ENCODE assay signal across 8 cellular contexts in genomic region chr1:22018583-22019559, GRCh38. TPM values are rescaled to one million over a fixed set of nuclear protein-coding genes. Genes with fewer than 3 reads are reported as not detected.
DNase-seq lines count a peak whose midpoint lies in the region; ATAC-seq and TF ChIP-seq lines count a peak whose summit lies in the region.

No MANE protein-coding gene starts in this region.

- 44 to 53% (median 51%) methylated on average over 10 of the region's 10 CpGs for WGBS in psoas muscle, 3 donors

- DNase-seq in NCI-H460 (ENCODE audit: extremely low read depth, low read depth) (peak; percentile 42), epithelial cell of prostate (ENCODE audit: low read depth, low spot score) (peak; percentile 86), psoas muscle (peak; percentile 21 to 57), NCI-H1417 (lab: John Stamatoyannopoulos, UW) (no peak)
- DNase-seq in activated CD4-positive, alpha-beta T cell treated with anti-CD3 and anti-CD28 coated beads, Interleukin-2, amount 50 U/mL, for 48 hours: peak; percentile 62 to 72

- TF ChIP-seq CTCF in psoas muscle (IDR thresholded peaks at IDR 0.05): no peak

- intact Hi-C loops in psoas muscle (cut with DNase I): no loop called here

- H3K4me1 ChIP-seq in ACC112 (ENCODE audit: control insufficient read depth, insufficient read depth, low read length, unreplicated experiment) (peaks cover 14% of the 10 kb centered on the region), psoas muscle (no peaks in the 10 kb centered on the region)

- peak in 3 of 4 donors; percentile 23 to 53 (median 29) for ATAC-seq in psoas muscle
- no peak for ATAC-seq in HG03039 (IDR thresholded peaks at IDR 0.05; ENCODE audit: unreplicated experiment)

- H3K27me3 ChIP-seq in ACC112 (ENCODE audit: insufficient read depth, low read length) (no peaks in the 10 kb centered on the region), psoas muscle (ENCODE audit: insufficient read depth in 3 of 3, low read length in 2 of 3) (no peaks in the 10 kb centered on the region)

- no peaks in the 10 kb centered on the region for H3K9me3 ChIP-seq in psoas muscle

- no peaks in the 10 kb centered on the region for H3K79me2 ChIP-seq in ACC112 (ENCODE audit: control insufficient read depth, insufficient read depth, low read length, unreplicated experiment)

- peak; percentile 33 for TF ChIP-seq POLR2A in GM18951 (IDR thresholded peaks at IDR 0.05; ENCODE audit: extremely low read depth, insufficient read depth, insufficient read length)

- H3K36me3 ChIP-seq in ACC112 (ENCODE audit: insufficient read depth, low read length) (no peaks in the 10 kb centered on the region), psoas muscle (ENCODE audit: insufficient read depth in 1 of 2, low read depth in 1 of 2) (no peaks in the 10 kb centered on the region)

- H3K4me3 ChIP-seq in ACC112 (ENCODE audit: low read depth, low read length) (no peak overlapping the region), psoas muscle (no peak overlapping the region)

- H2AFZ ChIP-seq in ACC112 (ENCODE audit: low read length, unreplicated experiment): no peak overlapping the region

- in situ Hi-C loops in GM18951 (cut with MboI; ENCODE audit: low sequenced_read_pairs, unreplicated experiment): no loop called here

- H3K27ac ChIP-seq in ACC112 (ENCODE audit: low read depth, low read length) (peak overlapping the region; percentile 54), epithelial cell of prostate (peak overlapping the region; percentile 82), psoas muscle (no peak overlapping the region)

RNA-seq across cellular contexts. Expression of gene CELA3A, which starts 17.4 kb away (rescaled TPM):
- total RNA-seq in NCI-H460 (2014; rRNA removed; shearing (Covaris generic)): not detected in 2 replicates
- polyA plus RNA-seq in NCI-H460 (2014; cell fraction: nucleus; rRNA removed): not detected in 2 replicates
- total RNA-seq in psoas muscle: 1 to 10 TPM in 1 of 4 donors, under 1 TPM in 1, not detected in 2; 0.65 to 4.0 TPM
- 1 to 10 TPM in 1 of 3 donors, under 1 TPM in 1, not detected in 1; 0.62 to 2.2 TPM for polyA plus RNA-seq in psoas muscle

RNA-seq across cellular contexts. Expression of gene CDC42, which starts 33.6 kb away (rescaled TPM):
- total RNA-seq in NCI-H460 (2014; rRNA removed; shearing (Covaris generic)): 174 and 178 TPM in 2 replicates
- 65.9 and 67.8 TPM in 2 replicates for polyA plus RNA-seq in NCI-H460 (2014; cell fraction: nucleus; rRNA removed)
- total RNA-seq in psoas muscle: 100 to 1,000 TPM in 3 of 4 donors, 10 to 100 TPM in 1; 98.7 to 135 (median 122) TPM
- 100 to 1,000 TPM in 2 of 3 donors, 10 to 100 TPM in 1; 71.6 to 126 (median 115) TPM for polyA plus RNA-seq in psoas muscle

RNA-seq across cellular contexts. Expression of gene CELA3B, which starts 42.0 kb away (rescaled TPM):
- total RNA-seq in NCI-H460 (2014; rRNA removed; shearing (Covaris generic)): not detected in 2 replicates
- polyA plus RNA-seq in NCI-H460 (2014; cell fraction: nucleus; rRNA removed): not detected in 2 replicates
- total RNA-seq in psoas muscle: 1 to 10 TPM in 1 of 4 donors, under 1 TPM in 1, not detected in 2; 0.42 to 1.7 TPM
- under 1 TPM; 0.09 to 0.64 (median 0.24) TPM for polyA plus RNA-seq in psoas muscle

Comparison
In these comparisons a context has a peak if more than half of its experiments do, and no peak if none do; other contexts are left out.
1. DNase-seq: peak in NCI-H460 (single experiment), activated CD4-positive, alpha-beta T cell treated with anti-CD3 and anti-CD28 coated beads, Interleukin-2, amount 50 U/mL, for 48 hours (2 of 2), epithelial cell of prostate (single experiment) and psoas muscle (2 of 2); none in NCI-H1417 (0 of 3).